In genomic region chr11:35364101-35364780, GRCh38 we compare ENCODE assay signal across 10 cellular contexts. TPM values are rescaled to one million over a fixed set of nuclear protein-coding genes. Genes with fewer than 3 reads are reported as not detected.
DNase-seq lines count a peak whose midpoint lies in the region; ATAC-seq, FAIRE-seq and TF ChIP-seq lines count a peak whose summit lies in the region.
"Had no signal": no experiment of that assay in that cellular context is flagged by ENCODE, and none has a peak within 500 bp of the region (broad histone marks: within the 10 kb centered on the region; RNA-seq: fewer than 3 reads in every experiment).

No MANE protein-coding gene starts in this region.

- TF ChIP-seq EP300 in SK-N-SH (IDR thresholded peaks at IDR 0.05; ENCODE audit: borderline replicate concordance in 1 of 2, low read depth in 1 of 2, low read length in 1 of 2): peak in 1 of 2 experiments; percentile 88; a peak in 2 of 4 replicates

- H3K27me3 Mint-ChIP-seq in natural killer cell (ENCODE audit: low read depth in 2 of 2): peaks cover 11 to 14% of the 10 kb centered on the region in 2 donors

- H3K27ac Mint-ChIP-seq in natural killer cell: no peak overlapping the region

- peak; percentile 31 for DNase-seq in Caki2 (ENCODE audit: low read depth)
- DNase-seq in SK-N-SH: no peak
- peak; percentile 87 for DNase-seq in fibroblast of villous mesenchyme (ENCODE audit: low read depth)
- DNase-seq in pancreas: peak in 4 of 6 donors; percentile 59 to 76 (median 68)
- no peak for DNase-seq in natural killer cell
- DNase-seq in activated CD4-positive, CD25-positive, alpha-beta regulatory T cell treated with anti-CD3 and anti-CD28 coated beads, Interleukin-2, amount 50 U/mL, for 72 hours: no peak
- DNase-seq in hippocampal formation (lab: John Stamatoyannopoulos, UW): no peak

- no peaks in the 10 kb centered on the region for H3K9me2 ChIP-seq in SK-N-SH

- H3K27ac ChIP-seq in SK-N-SH (ENCODE audit: low read depth in 2 of 2, low read length in 1 of 2): peak overlapping the region in 1 of 2 experiments; percentile 84; a peak in 2 of 4 replicates
- H3K27ac ChIP-seq in pancreas: peak overlapping the region in 3 of 4 donors; percentile 11 to 74 (median 50)

- H3K4me3 ChIP-seq in SK-N-SH (ENCODE audit: low read depth in 2 of 2, low read length in 1 of 2) (no peak overlapping the region), fibroblast of villous mesenchyme (ENCODE audit: low read depth, low read length) (no peak overlapping the region), pancreas (no peak overlapping the region)

- peak overlapping the region; percentile 48; the same call in 1 of the 2 replicates for H3K4me2 ChIP-seq in SK-N-SH

- H3F3A ChIP-seq in SK-N-SH (replicated peaks; ENCODE audit: insufficient read depth): peaks cover 3% of the 10 kb centered on the region

- CTCF ChIA-PET in SK-N-SH (lab: Yijun Ruan, JAX): interaction anchor here (1.0 to 3.5 kb wide), 3 partner anchors 10 to 58 kb away, joined by 3 to 13 read pairs (median 3); no protein-coding TSS in a partner anchor

- H3K36me3 ChIP-seq in SK-N-SH (replicated peaks in 1 of 2; ENCODE audit: control insufficient read depth in 1 of 2, insufficient read depth in 2 of 2, low read length in 1 of 2): no peaks in the 10 kb centered on the region
- H3K36me3 ChIP-seq in pancreas: no peaks in the 10 kb centered on the region

- H2AFZ ChIP-seq in SK-N-SH (ENCODE audit: low read depth): 0 out of 2 replicates have a peak overlapping the region, but pooled peaks have one; percentile 48

- no peaks in the 10 kb centered on the region for H4K20me1 ChIP-seq in SK-N-SH (ENCODE audit: insufficient read depth)

- no peaks in the 10 kb centered on the region for H3K79me2 ChIP-seq in SK-N-SH (ENCODE audit: insufficient read depth)

- no peaks in the 10 kb centered on the region for H3K4me1 Mint-ChIP-seq in natural killer cell

- TF ChIP-seq RAD21 in SK-N-SH (IDR thresholded peaks at IDR 0.05; ENCODE audit: low read length): no peak

- TF ChIP-seq CTCF in SK-N-SH (IDR thresholded peaks at IDR 0.05) (no peak), fibroblast of villous mesenchyme (IDR thresholded peaks at IDR 0.05; ENCODE audit: insufficient read depth, low read depth, low read length) (no peak), pancreas (IDR thresholded peaks at IDR 0.05) (no peak), natural killer cell (IDR thresholded peaks at IDR 0.05) (no peak)

- ATAC-seq in pancreas (peak; percentile 87 to 90 (median 87)), natural killer cell (no peak), HG03159 (IDR thresholded peaks at IDR 0.05; ENCODE audit: unreplicated experiment) (no peak)

- H3K36me3 Mint-ChIP-seq in natural killer cell: no peaks in the 10 kb centered on the region

- H3K27me3 ChIP-seq in SK-N-SH (ENCODE audit: insufficient read depth) (no peaks in the 10 kb centered on the region), pancreas (no peaks in the 10 kb centered on the region)

- in situ Hi-C loops in Caki2 (cut with HindIII; ENCODE audit: low pct_unique_long_range_greater_than_20kb, low sequenced_read_pairs): no loop called here

- H3K9me3 ChIP-seq in SK-N-SH: no peaks in the 10 kb centered on the region
- H3K9me3 ChIP-seq in pancreas: no peaks in the 10 kb centered on the region

- peak overlapping the region; percentile 16; the same call in 1 of the 2 replicates for H3K9ac ChIP-seq in SK-N-SH

- FAIRE-seq in pancreas (lab: Jason Lieb, UNC): no peak

- POLR2A ChIA-PET in SK-N-SH (lab: Yijun Ruan, JAX): no interaction called here

- H3K4me1 ChIP-seq in SK-N-SH (ENCODE audit: control insufficient read depth in 1 of 2, insufficient read depth in 2 of 2, low read depth in 1 of 2, low read length in 1 of 2) (peaks cover 3 to 8% of the 10 kb centered on the region in 2 experiments; a peak in 3 of 4 replicates), pancreas (peaks cover 16 to 20% (median 18%) of the 10 kb centered on the region in 3 donors)

- H3K4me3 Mint-ChIP-seq in natural killer cell: no peak overlapping the region

- intact Hi-C loops in pancreas (cut with DNase I) (no loop called here), natural killer cell (cut with micrococcal nuclease) (no loop called here)

- no peaks in the 10 kb centered on the region for H3K9me3 Mint-ChIP-seq in natural killer cell

TF ChIP-seq in SK-N-SH, 30 proteins besides CTCF, POLR2A, EP300 and RAD21 (continues in another document):
- TF ChIP-seq FOXJ3 (CRISPR knock-in tag; IDR thresholded peaks at IDR 0.05): no peak
- TF ChIP-seq TCF12 (IDR thresholded peaks at IDR 0.05): peak; percentile 91
- no peak for TF ChIP-seq EZH2phosphoT487 (IDR thresholded peaks at IDR 0.05; ENCODE audit: borderline replicate concordance, low read depth)
- TF ChIP-seq MXI1 (IDR thresholded peaks at IDR 0.05; ENCODE audit: low read depth, low read length): no peak
- TF ChIP-seq GABPA (IDR thresholded peaks at IDR 0.05; ENCODE audit: low read depth): no peak
- no peak for TF ChIP-seq ELF1 (IDR thresholded peaks at IDR 0.05)
- peak; percentile 77 for TF ChIP-seq JUND (IDR thresholded peaks at IDR 0.05)
- TF ChIP-seq NFIC (IDR thresholded peaks at IDR 0.05; ENCODE audit: borderline replicate concordance): peak; percentile 87
- no peak for TF ChIP-seq FOXM1 (IDR thresholded peaks at IDR 0.05; ENCODE audit: low read depth)
- no peak for TF ChIP-seq NRF1 (IDR thresholded peaks at IDR 0.05; ENCODE audit: low read depth, low read length)
- no peak for TF ChIP-seq USF1 (IDR thresholded peaks at IDR 0.05; ENCODE audit: borderline replicate concordance, low read depth)
- TF ChIP-seq IRF3 (IDR thresholded peaks at IDR 0.05; ENCODE audit: low read depth, low read length): no peak
- TF ChIP-seq ZBTB33 (IDR thresholded peaks at IDR 0.05; ENCODE audit: borderline replicate concordance, low read depth): 0 out of 2 replicates have a peak, but pooled peaks have one; percentile 35
- 0 out of 2 replicates have a peak, but pooled peaks have one; percentile 53 for TF ChIP-seq SIN3A (IDR thresholded peaks at IDR 0.05; ENCODE audit: borderline replicate concordance, low read depth, low read length)
- TF ChIP-seq REST (IDR thresholded peaks at IDR 0.05; ENCODE audit: low read depth, low read length): no peak

RNA-seq across cellular contexts. Expression of gene SLC1A2, which starts 55.1 kb away (rescaled TPM):
- total RNA-seq in Caki2 (2014; rRNA removed; shearing (Covaris generic); ENCODE audit: low replicate concordance): not detected in 2 replicates
- polyA plus RNA-seq in SK-N-SH (2012; rRNA removed) (under 0.01 and 0.05 TPM in 2 replicates), pancreas (10 to 100 TPM in 1 of 2 donors, 1 to 10 TPM in 1; 4.7 to 11.1 TPM)
- polyA plus RNA-seq in SK-N-SH (2012; cell fraction: cytosol; rRNA removed): 0.01 and 0.04 TPM in 2 replicates
- polyA plus RNA-seq in SK-N-SH (2012; cell fraction: nucleus; rRNA removed): 0.02 TPM in 1 of 2 replicates, not detected in the other
- total RNA-seq in fibroblast of villous mesenchyme (18.7 and 23.7 TPM in 2 replicates), pancreas (10 to 100 TPM; 28.5 to 62.5 (median 46.8) TPM), natural killer cell (under 1 TPM in 1 of 3 donors, not detected in 2; 0.02 TPM)
- total RNA-seq: lung microvascular endothelial cell, NCI-H460 had no signal

Comparison
In these comparisons a context has a peak if more than half of its experiments do, and no peak if none do; other contexts are left out.
1. DNase-seq: peak in Caki2 (single experiment), fibroblast of villous mesenchyme (single experiment) and pancreas (4 of 6); none in SK-N-SH (single experiment), natural killer cell (single experiment), activated CD4-positive, CD25-positive, alpha-beta regulatory T cell treated with anti-CD3 and anti-CD28 coated beads, Interleukin-2, amount 50 U/mL, for 72 hours (single experiment) and hippocampal formation (0 of 2).
2. ATAC-seq: peak in pancreas (4 of 4); none in natural killer cell (0 of 3) and HG03159 (single experiment).
3. RNA of gene SLC1A2, which starts 55.1 kb away (total RNA-seq): 28.5 to 62.5 TPM in pancreas and 18.7 to 23.7 TPM in fibroblast of villous mesenchyme; 0.02 TPM in natural killer cell and not detected in Caki2; every median in the first group is over 10 times any median in the second.